24 cellular contexts compared by ENCODE assay signal in the genomic region with DNA sequence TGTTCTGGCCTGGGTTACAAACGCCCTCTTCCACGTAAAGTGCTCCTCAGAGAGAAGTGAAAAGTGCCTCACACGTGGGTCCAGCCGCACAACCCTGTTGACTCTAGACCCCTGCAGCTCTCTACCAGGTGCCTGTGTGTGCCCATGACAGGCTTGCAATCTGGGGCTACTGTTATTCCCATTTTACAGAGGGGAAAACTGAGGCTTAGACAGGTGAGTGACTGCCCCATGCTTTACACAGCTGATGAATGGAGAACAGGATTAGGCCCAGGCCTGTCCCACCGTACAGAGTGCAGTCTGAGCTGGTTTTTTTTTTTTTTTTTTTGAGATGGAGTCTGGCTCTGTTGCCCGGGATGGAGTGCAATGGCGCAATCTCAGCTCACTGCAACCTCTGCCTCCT.
"Had no signal": no experiment of that assay in that cellular context is flagged by ENCODE, and none has a peak within 500 bp of the region (broad histone marks: within the 10 kb centered on the region; RNA-seq: fewer than 3 reads in every experiment).

No MANE protein-coding gene starts in this region.

- H3K27me3 ChIP-seq: MG63, SJCRH30 had no signal

- H3K4me3 ChIP-seq: MG63, SJCRH30 had no signal

- H3K27ac ChIP-seq: SJCRH30 had no signal

- H3K9me3 ChIP-seq: MG63, SJCRH30 had no signal

- DNase-seq: Karpas-422, KG1, MG63, NCI-H1092, NCI-H1105 treated with DMSO at 0.1 percent for 48 hours, NCI-H1417 treated with DMSO at 0.1 percent for 48 hours, NCI-H146, NCI-H1694 treated with DMSO at 0.1 percent for 48 hours, NCI-H1930, NCI-H2081, NCI-H2107, NCI-H2227 treated with DMSO at 0.1 percent for 48 hours, NCI-H446, NCI-H510A, NCI-H524 treated with DMSO at 0.1 percent for 48 hours, NCI-H69, NCI-H774, PC-3, SHP77 treated with DMSO at 0.1 percent for 48 hours, SJCRH30, T-helper 1 cell had no signal

- ATAC-seq: Panc1, PC-3, Right ventricle myocardium inferior, SK-N-SH treated with all-trans-retinoic acid at 6 μM for 48 hours had no signal
